In genomic region chr11:33723238-33723881, GRCh38 we compare ENCODE assay signal across 8 cellular contexts. TPM values are rescaled to one million over a fixed set of nuclear protein-coding genes. Genes with fewer than 3 reads are reported as not detected.
DNase-seq lines count a peak whose midpoint lies in the region; ATAC-seq and TF ChIP-seq lines count a peak whose summit lies in the region.

No MANE protein-coding gene starts in this region.

- no peak for DNase-seq in activated naive CD8-positive, alpha-beta T cell treated with anti-CD3 and anti-CD28 coated beads, Interleukin-2, amount 50 U/mL, for 24 hours
- DNase-seq in activated naive CD8-positive, alpha-beta T cell treated with anti-CD3 and anti-CD28 coated beads for 36 hours, result no peak
- DNase-seq in activated CD8-positive, alpha-beta T cell treated with anti-CD3 and anti-CD28 coated beads for 36 hours, result no peak
- peak in 2 of 3 donors; percentile 51 to 61 for DNase-seq in right cardiac atrium
- DNase-seq in GM19240 (ENCODE audit: insufficient read length, low spot score), result no peak
- no peak for DNase-seq in NCI-H1417 treated with DMSO at 0.1 percent for 48 hours (lab: John Stamatoyannopoulos, UW)

- POLR2A ChIA-PET in activated CD8-positive, alpha-beta T cell treated with anti-CD3 and anti-CD28 coated beads for 36 hours (lab: Charles Lee), result interaction anchor here (0.6 to 1.2 kb wide), 2 partner anchors 12 to 30 kb away, joined by 3 read pairs; no protein-coding TSS in a partner anchor

- peaks cover 29% of the 10 kb centered on the region for H3K4me1 ChIP-seq in right cardiac atrium (ENCODE audit: control insufficient read depth, insufficient read depth, low read length)
- peaks cover 22 to 57% (median 34%) of the 10 kb centered on the region in 5 donors for H3K4me1 ChIP-seq in subcutaneous abdominal adipose tissue (ENCODE audit: control insufficient read depth in 5 of 5, insufficient read depth in 5 of 5, low read length in 5 of 5)

- H3K9me3 Mint-ChIP-seq in activated naive CD8-positive, alpha-beta T cell treated with anti-CD3 and anti-CD28 coated beads, Interleukin-2, amount 50 U/mL, for 24 hours, result no peaks in the 10 kb centered on the region
- H3K9me3 Mint-ChIP-seq in activated naive CD8-positive, alpha-beta T cell treated with anti-CD3 and anti-CD28 coated beads for 36 hours, result no peaks in the 10 kb centered on the region
- H3K9me3 Mint-ChIP-seq in activated CD8-positive, alpha-beta T cell treated with anti-CD3 and anti-CD28 coated beads for 36 hours, result no peaks in the 10 kb centered on the region

- CTCF ChIA-PET in activated CD8-positive, alpha-beta T cell treated with anti-CD3 and anti-CD28 coated beads for 36 hours (lab: Charles Lee), result interaction anchor here (0.5 to 1.3 kb wide), 2 partner anchors 16 to 559 kb away, joined by 3 read pairs; no protein-coding TSS in a partner anchor

- H3K27ac ChIP-seq in right cardiac atrium (ENCODE audit: low read length) (peak overlapping the region; percentile 99), subcutaneous abdominal adipose tissue (ENCODE audit: low read depth, low read length) (peak overlapping the region; percentile 84)

- H3K27me3 ChIP-seq in right cardiac atrium (ENCODE audit: control insufficient read depth, insufficient read depth), result no peaks in the 10 kb centered on the region
- peaks cover 0 to 4% (median 0%) of the 10 kb centered on the region in 5 donors for H3K27me3 ChIP-seq in subcutaneous abdominal adipose tissue (ENCODE audit: control insufficient read depth in 5 of 5, insufficient read depth in 4 of 5, low read length in 5 of 5)

- H3K9ac ChIP-seq in subcutaneous abdominal adipose tissue (ENCODE audit: low read length in 5 of 5), result peak overlapping the region in 4 of 5 donors; percentile 5 to 77 (median 38)

- H3K9me3 ChIP-seq in right cardiac atrium (ENCODE audit: control insufficient read depth, low read length) (no peaks in the 10 kb centered on the region), subcutaneous abdominal adipose tissue (ENCODE audit: control insufficient read depth in 5 of 5, low read length in 5 of 5) (no peaks in the 10 kb centered on the region)

- peak overlapping the region; percentile 15 for H3K4me3 Mint-ChIP-seq in activated naive CD8-positive, alpha-beta T cell treated with anti-CD3 and anti-CD28 coated beads, Interleukin-2, amount 50 U/mL, for 24 hours
- no peak overlapping the region for H3K4me3 Mint-ChIP-seq in activated naive CD8-positive, alpha-beta T cell treated with anti-CD3 and anti-CD28 coated beads for 36 hours
- H3K4me3 Mint-ChIP-seq in activated CD8-positive, alpha-beta T cell treated with anti-CD3 and anti-CD28 coated beads for 36 hours, result no peak overlapping the region

- peak overlapping the region; percentile 74 for H3K27ac Mint-ChIP-seq in activated naive CD8-positive, alpha-beta T cell treated with anti-CD3 and anti-CD28 coated beads, Interleukin-2, amount 50 U/mL, for 24 hours
- no peak overlapping the region for H3K27ac Mint-ChIP-seq in activated naive CD8-positive, alpha-beta T cell treated with anti-CD3 and anti-CD28 coated beads for 36 hours
- peak overlapping the region; percentile 26 for H3K27ac Mint-ChIP-seq in activated CD8-positive, alpha-beta T cell treated with anti-CD3 and anti-CD28 coated beads for 36 hours

- H3K4me3 ChIP-seq in right cardiac atrium (ENCODE audit: low read length), result no peak overlapping the region
- peak overlapping the region; percentile 6 to 28 (median 15) for H3K4me3 ChIP-seq in subcutaneous abdominal adipose tissue (ENCODE audit: low read depth in 1 of 5, low read length in 5 of 5)

- H3K36me3 Mint-ChIP-seq in activated naive CD8-positive, alpha-beta T cell treated with anti-CD3 and anti-CD28 coated beads, Interleukin-2, amount 50 U/mL, for 24 hours (ENCODE audit: low read depth), result peaks cover 16% of the 10 kb centered on the region
- H3K36me3 Mint-ChIP-seq in activated naive CD8-positive, alpha-beta T cell treated with anti-CD3 and anti-CD28 coated beads for 36 hours, result peaks cover 14% of the 10 kb centered on the region
- peaks cover 13% of the 10 kb centered on the region for H3K36me3 Mint-ChIP-seq in activated CD8-positive, alpha-beta T cell treated with anti-CD3 and anti-CD28 coated beads for 36 hours (ENCODE audit: low read depth)

- ATAC-seq in activated naive CD8-positive, alpha-beta T cell treated with anti-CD3 and anti-CD28 coated beads, Interleukin-2, amount 50 U/mL, for 24 hours, result peak; percentile 4
- peak; percentile 7 for ATAC-seq in activated CD8-positive, alpha-beta T cell treated with anti-CD3 and anti-CD28 coated beads for 36 hours
- peak; percentile 71 to 91 for ATAC-seq in right cardiac atrium
- ATAC-seq in GM18909 (IDR thresholded peaks at IDR 0.05; ENCODE audit: poor library complexity, unreplicated experiment), result no peak

- no peak for TF ChIP-seq CTCF in activated CD8-positive, alpha-beta T cell treated with anti-CD3 and anti-CD28 coated beads for 36 hours (IDR thresholded peaks at IDR 0.05)

- intact Hi-C loops in activated CD8-positive, alpha-beta T cell treated with anti-CD3 and anti-CD28 coated beads for 36 hours (cut with micrococcal nuclease), result no loop called here
- intact Hi-C loops in right cardiac atrium (cut with DNase I), result no loop called here

- H3K4me1 Mint-ChIP-seq in activated naive CD8-positive, alpha-beta T cell treated with anti-CD3 and anti-CD28 coated beads, Interleukin-2, amount 50 U/mL, for 24 hours, result peaks cover 39% of the 10 kb centered on the region
- H3K4me1 Mint-ChIP-seq in activated naive CD8-positive, alpha-beta T cell treated with anti-CD3 and anti-CD28 coated beads for 36 hours, result peaks cover 24% of the 10 kb centered on the region
- H3K4me1 Mint-ChIP-seq in activated CD8-positive, alpha-beta T cell treated with anti-CD3 and anti-CD28 coated beads for 36 hours (ENCODE audit: low read depth), result peaks cover 38% of the 10 kb centered on the region

- H3K36me3 ChIP-seq in subcutaneous abdominal adipose tissue (ENCODE audit: control insufficient read depth in 5 of 5, insufficient read depth in 5 of 5, low read length in 5 of 5), result peaks cover 5 to 36% (median 34%) of the 10 kb centered on the region in 5 donors

- peaks cover 8% of the 10 kb centered on the region for H3K27me3 Mint-ChIP-seq in activated naive CD8-positive, alpha-beta T cell treated with anti-CD3 and anti-CD28 coated beads, Interleukin-2, amount 50 U/mL, for 24 hours
- H3K27me3 Mint-ChIP-seq in activated naive CD8-positive, alpha-beta T cell treated with anti-CD3 and anti-CD28 coated beads for 36 hours, result peaks cover 4% of the 10 kb centered on the region
- H3K27me3 Mint-ChIP-seq in activated CD8-positive, alpha-beta T cell treated with anti-CD3 and anti-CD28 coated beads for 36 hours, result no peaks in the 10 kb centered on the region

- 44% methylated on average over 6 of the region's 6 CpGs for WGBS in right cardiac atrium

RNA-seq across cellular contexts. Expression of gene CD59, which starts 12.9 kb away (rescaled TPM):
- 10 to 100 TPM; 58.4 to 60.3 TPM for total RNA-seq in activated naive CD8-positive, alpha-beta T cell treated with anti-CD3 and anti-CD28 coated beads for 36 hours
- 10 to 100 TPM; 36.0 to 36.1 TPM for total RNA-seq in activated CD8-positive, alpha-beta T cell treated with anti-CD3 and anti-CD28 coated beads for 36 hours
- total RNA-seq in right cardiac atrium, result 100 to 1,000 TPM; 619 to 780 (median 669) TPM
- 245 TPM for polyA plus RNA-seq in right cardiac atrium

RNA-seq across cellular contexts. Expression of gene C11orf91, which starts 22.7 kb away (rescaled TPM):
- under 1 TPM in 1 of 2 experiments, not detected in 1; 0.28 TPM for total RNA-seq in activated naive CD8-positive, alpha-beta T cell treated with anti-CD3 and anti-CD28 coated beads for 36 hours
- not detected for total RNA-seq in activated CD8-positive, alpha-beta T cell treated with anti-CD3 and anti-CD28 coated beads for 36 hours
- 1 to 10 TPM in 1 of 4 donors, not detected in 3; 1.9 TPM for total RNA-seq in right cardiac atrium
- polyA plus RNA-seq in right cardiac atrium, result not detected

RNA-seq across cellular contexts. Expression of gene FBXO3, which starts 51.0 kb away (rescaled TPM):
- 10 to 100 TPM; 10.1 to 13.2 TPM for total RNA-seq in activated naive CD8-positive, alpha-beta T cell treated with anti-CD3 and anti-CD28 coated beads for 36 hours
- total RNA-seq in activated CD8-positive, alpha-beta T cell treated with anti-CD3 and anti-CD28 coated beads for 36 hours, result 10 to 100 TPM in 1 of 2 experiments, 1 to 10 TPM in 1; 9.0 to 11.5 TPM
- total RNA-seq in right cardiac atrium, result 10 to 100 TPM; 30.2 to 40.8 (median 39.2) TPM
- polyA plus RNA-seq in right cardiac atrium, result 27.3 TPM

Comparison
In these comparisons a context has a peak if more than half of its experiments do, and no peak if none do; other contexts are left out.
1. DNase-seq: peak in right cardiac atrium (2 of 3); none in activated naive CD8-positive, alpha-beta T cell treated with anti-CD3 and anti-CD28 coated beads, Interleukin-2, amount 50 U/mL, for 24 hours (single experiment), activated naive CD8-positive, alpha-beta T cell treated with anti-CD3 and anti-CD28 coated beads for 36 hours (single experiment), activated CD8-positive, alpha-beta T cell treated with anti-CD3 and anti-CD28 coated beads for 36 hours (single experiment), GM19240 (single experiment) and NCI-H1417 treated with DMSO at 0.1 percent for 48 hours (single experiment).
2. RNA of gene CD59, which starts 12.9 kb away (total RNA-seq): 619 to 780 TPM in right cardiac atrium; 58.4 to 60.3 TPM in activated naive CD8-positive, alpha-beta T cell treated with anti-CD3 and anti-CD28 coated beads for 36 hours and 36.0 to 36.1 TPM in activated CD8-positive, alpha-beta T cell treated with anti-CD3 and anti-CD28 coated beads for 36 hours; every median in the first group is over 10 times any median in the second.